9 cellular contexts compared by ENCODE assay signal in the genomic region with DNA sequence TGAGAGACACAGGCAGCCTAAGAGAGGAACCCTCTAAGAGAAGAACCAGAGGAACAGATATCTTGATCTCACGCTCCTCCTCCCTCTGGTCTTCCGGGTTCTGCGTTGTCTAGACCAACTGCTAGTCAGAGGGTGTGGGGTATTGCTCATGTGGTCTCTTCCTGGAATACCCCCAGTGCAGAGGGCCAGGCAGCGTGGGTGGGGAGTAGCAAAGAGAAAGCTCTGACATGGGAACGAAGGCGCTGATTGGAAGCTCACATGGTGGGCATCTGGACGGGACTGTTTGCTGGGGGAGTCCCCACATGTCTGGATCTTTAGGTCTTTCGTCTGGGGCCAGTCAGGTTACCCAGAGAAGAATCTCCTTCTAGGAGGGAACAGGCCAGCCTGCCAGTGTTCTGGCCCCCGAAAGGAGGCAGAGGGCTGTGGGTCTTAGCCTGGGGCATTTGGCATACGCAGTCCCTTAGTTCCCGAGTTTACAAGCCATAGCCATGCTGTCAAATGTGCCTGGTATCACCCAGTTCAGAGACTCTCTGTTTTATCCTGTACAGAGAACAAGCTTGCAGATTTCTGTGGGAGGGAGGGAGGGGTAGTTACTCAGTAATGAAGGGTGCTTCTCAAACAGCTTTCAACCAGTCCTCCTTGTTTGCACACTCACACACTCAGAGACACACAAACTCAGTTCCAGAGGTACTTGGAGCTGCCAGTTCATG. TPM values are rescaled to one million over a fixed set of nuclear protein-coding genes. Genes with fewer than 3 reads are reported as not detected.
DNase-seq lines count a peak whose midpoint lies in the region; ATAC-seq, FAIRE-seq and TF ChIP-seq lines count a peak whose summit lies in the region.
"Had no signal": no experiment of that assay in that cellular context is flagged by ENCODE, and none has a peak within 500 bp of the region (broad histone marks: within the 10 kb centered on the region; RNA-seq: fewer than 3 reads in every experiment).

No MANE protein-coding gene starts in this region.

- peak overlapping the region; percentile 13 for H3K4me3 ChIP-seq in rectal smooth muscle tissue (ENCODE audit: low read length)
- no peak overlapping the region for H3K4me3 ChIP-seq in PC-3 (ENCODE audit: low read length)

- FAIRE-seq in GM12891 (lab: Jason Lieb, UNC) = no peak
- FAIRE-seq: colon had no signal

- no peaks in the 10 kb centered on the region for H3K9me2 ChIP-seq in PC-3 (replicated peaks; ENCODE audit: low read length)

- H3K27ac ChIP-seq in rectal smooth muscle tissue (ENCODE audit: low read depth, low read length) = no peak overlapping the region
- no peak overlapping the region for H3K27ac ChIP-seq in PC-3 (ENCODE audit: low read length)

- H3K4me1 ChIP-seq in rectal smooth muscle tissue (ENCODE audit: control insufficient read depth, insufficient read depth, low read length) = no peaks in the 10 kb centered on the region
- H3K4me1 ChIP-seq in PC-3 (ENCODE audit: insufficient read depth, low read length) = no peaks in the 10 kb centered on the region

- H3K27me3 ChIP-seq in rectal smooth muscle tissue (ENCODE audit: control insufficient read depth, insufficient read depth, low read length) = no peaks in the 10 kb centered on the region
- H3K27me3 ChIP-seq in PC-3 (ENCODE audit: low read length) = no peaks in the 10 kb centered on the region

- H3K9ac ChIP-seq in rectal smooth muscle tissue (ENCODE audit: low read length) (peak overlapping the region; percentile 30), PC-3 (ENCODE audit: low read length) (no peak overlapping the region)

- H3K4me2 ChIP-seq in PC-3 (ENCODE audit: low read length) = no peak overlapping the region

- POLR2A ChIA-PET in PC-3 (lab: Charles Lee; ENCODE audit: unreplicated experiment) = no interaction called here

- H3K36me3 ChIP-seq in rectal smooth muscle tissue (ENCODE audit: control insufficient read depth, insufficient read depth, low read length) (no peaks in the 10 kb centered on the region), PC-3 (ENCODE audit: low read depth, low read length) (no peaks in the 10 kb centered on the region)

- CTCF ChIA-PET in PC-3 (lab: Charles Lee) = no interaction called here

- no peak for TF ChIP-seq CTCF in PC-3 (conservative IDR thresholded peaks at IDR 0.05; ENCODE audit: low read depth, low read length)

- no peaks in the 10 kb centered on the region for H3K79me2 ChIP-seq in PC-3 (ENCODE audit: low read length)

- no peaks in the 10 kb centered on the region for H4K20me1 ChIP-seq in PC-3 (ENCODE audit: low read length)

- no peak overlapping the region for H2AFZ ChIP-seq in PC-3 (ENCODE audit: low read length)

- no peak for DNase-seq in GM12891 (ENCODE audit: insufficient read length, low spot score)
- DNase-seq in activated T-cell treated with anti-CD3 and anti-CD28 coated beads for 4 hours = peak; percentile 79
- no peak for DNase-seq in COLO829 (ENCODE audit: low spot score)
- DNase-seq in NCI-H510A (lab: John Stamatoyannopoulos, UW) = no peak
- DNase-seq in cortex of kidney (lab: John Stamatoyannopoulos, UW) = no peak
- no peak for DNase-seq in PC-3

- no peaks in the 10 kb centered on the region for H3F3A ChIP-seq in PC-3 (ENCODE audit: low read length, unreplicated experiment)

- BruUV-seq in PC-3 (replicated peaks; lab: Mats Ljungman, UMichigan) = no TSS peak

- ATAC-seq in HG03575 (IDR thresholded peaks at IDR 0.05; ENCODE audit: extremely low read depth, insufficient number of reproducible peaks, low FRiP score, unreplicated experiment) = peak; percentile 36
- ATAC-seq in PC-3 = no peak

- no peaks in the 10 kb centered on the region for H3K9me3 ChIP-seq in PC-3 (ENCODE audit: low read length)

- TF ChIP-seq POLR2A in GM12891 (IDR thresholded peaks at IDR 0.05; ENCODE audit: low read depth, low read length) = no peak

- intact Hi-C loops in PC-3 (cut with micrococcal nuclease) = no loop called here

TF ChIP-seq in GM12891, 5 proteins besides CTCF, POLR2A, EP300 and RAD21:
- TF ChIP-seq PAX5 (IDR thresholded peaks at IDR 0.05; ENCODE audit: insufficient read depth, low read length, severe bottlenecking) = no peak
- 0 out of 2 replicates have a peak, but pooled peaks have one; percentile 32 for TF ChIP-seq SPI1 (IDR thresholded peaks at IDR 0.05; ENCODE audit: low read depth, low read length)

RNA-seq across cellular contexts. Expression of a gene that starts 18.3 kb away (rescaled TPM):
- 4.9 TPM for polyA plus RNA-seq in GM12891 (2012; ENCODE audit: low read depth, missing spikeins)
- 16.1 and 43.3 TPM in 2 replicates for total RNA-seq in PC-3 (2014; rRNA removed)
